ENCODE assay signal across 30 cellular contexts in the genomic region with DNA sequence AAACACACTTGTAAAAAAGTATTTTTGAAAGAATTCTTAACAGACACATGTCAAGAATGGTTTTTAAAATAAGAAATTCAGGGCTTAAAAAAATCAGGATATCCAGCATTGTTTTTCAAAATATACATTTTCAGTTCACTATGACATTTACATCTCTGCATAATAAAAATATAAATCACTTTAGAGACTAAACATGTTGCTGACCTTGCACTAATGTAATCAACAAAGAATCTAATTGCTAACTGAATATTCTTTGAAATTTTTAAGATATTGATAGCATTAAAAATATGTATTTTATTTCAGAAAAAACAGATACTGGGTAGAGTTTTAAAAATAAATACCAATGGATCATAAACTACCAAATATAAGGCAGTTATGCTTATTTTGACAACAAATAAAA. TPM values are rescaled to one million over a fixed set of nuclear protein-coding genes. Genes with fewer than 3 reads are reported as not detected.
"Had no signal": no experiment of that assay in that cellular context is flagged by ENCODE, and none has a peak within 500 bp of the region (broad histone marks: within the 10 kb centered on the region; RNA-seq: fewer than 3 reads in every experiment).

No MANE protein-coding gene starts in this region.

- H3K4me3 ChIP-seq: esophagus muscularis mucosa, gastrocnemius medialis had no signal

- H3K4me1 ChIP-seq: esophagus muscularis mucosa, foreskin keratinocyte, gastrocnemius medialis had no signal

- H3K9me3 ChIP-seq: esophagus muscularis mucosa, gastrocnemius medialis had no signal

- FAIRE-seq: bronchial epithelial cell had no signal

- H3K27me3 Mint-ChIP-seq: activated CD4-positive, alpha-beta memory T cell treated with anti-CD3 and anti-CD28 coated beads, Interleukin-2, amount 10 ng/mL, durations not matched to agents 7 days and 5 days; activated CD4-positive, alpha-beta T cell treated with anti-CD3 and anti-CD28 coated beads, Interleukin-2, amount 10 ng/mL, durations not matched to agents 7 days and 5 days; activated naive CD8-positive, alpha-beta T cell; central memory CD8-positive, alpha-beta T cell; effector memory CD8-positive, alpha-beta T cell had no signal

- H3K4me3 Mint-ChIP-seq: activated CD4-positive, alpha-beta memory T cell treated with anti-CD3 and anti-CD28 coated beads, Interleukin-2, amount 10 ng/mL, durations not matched to agents 7 days and 5 days; activated CD4-positive, alpha-beta T cell treated with anti-CD3 and anti-CD28 coated beads, Interleukin-2, amount 10 ng/mL, durations not matched to agents 7 days and 5 days; activated naive CD8-positive, alpha-beta T cell; activated T-cell treated with anti-CD3 and anti-CD28 coated beads, Interleukin-2, amount 50 U/mL, for 24 hours; activated T-cell treated with anti-CD3 and anti-CD28 coated beads, Interleukin-2, amount 50 U/mL, for 72 hours; central memory CD8-positive, alpha-beta T cell; effector memory CD8-positive, alpha-beta T cell; WTC11 had no signal

- DNase-seq: activated CD4-positive, alpha-beta memory T cell treated with anti-CD3 and anti-CD28 coated beads, Interleukin-2, amount 10 ng/mL, durations not matched to agents 7 days and 5 days; activated CD4-positive, alpha-beta T cell treated with anti-CD3 and anti-CD28 coated beads for 1 hour; activated CD4-positive, alpha-beta T cell treated with anti-CD3 and anti-CD28 coated beads for 4 hours; activated CD4-positive, alpha-beta T cell treated with anti-CD3 and anti-CD28 coated beads, Interleukin-2, amount 10 ng/mL, durations not matched to agents 7 days and 5 days; activated CD4-positive, alpha-beta T cell treated with anti-CD3 and anti-CD28 coated beads, Interleukin-2, amount 50 U/mL, for 4 hours; activated CD8-positive, alpha-beta memory T cell treated with anti-CD3 and anti-CD28 coated beads, Interleukin-2, amount 50 U/mL, for 48 hours; activated gamma-delta T cell; activated naive CD4-positive, alpha-beta T cell treated with anti-CD3 and anti-CD28 coated beads, Interleukin-2, amount 50 U/mL, for 16 hours; activated naive CD4-positive, alpha-beta T cell treated with Interleukin-2 at 50 U/mL for 16 hours; activated T-cell treated with anti-CD3 and anti-CD28 coated beads for 4 hours; activated T-cell treated with anti-CD3 and anti-CD28 coated beads, Interleukin-2, amount 50 U/mL, for 24 hours; activated T-cell treated with anti-CD3 and anti-CD28 coated beads, Interleukin-2, amount 50 U/mL, for 72 hours; amniotic stem cell; anterior cingulate cortex; brain microvascular endothelial cell; cortex of kidney; dermis blood vessel endothelial cell; effector CD4-positive, alpha-beta T cell; effector memory CD8-positive, alpha-beta T cell; erythroblast; foreskin keratinocyte; gastrocnemius medialis; glutamatergic neuron; T-helper 2 cell had no signal

- H3K9me3 Mint-ChIP-seq: activated CD4-positive, alpha-beta memory T cell treated with anti-CD3 and anti-CD28 coated beads, Interleukin-2, amount 10 ng/mL, durations not matched to agents 7 days and 5 days; activated CD4-positive, alpha-beta T cell treated with anti-CD3 and anti-CD28 coated beads, Interleukin-2, amount 10 ng/mL, durations not matched to agents 7 days and 5 days; activated T-cell treated with anti-CD3 and anti-CD28 coated beads, Interleukin-2, amount 50 U/mL, for 24 hours; activated T-cell treated with anti-CD3 and anti-CD28 coated beads, Interleukin-2, amount 50 U/mL, for 72 hours; central memory CD8-positive, alpha-beta T cell; effector memory CD8-positive, alpha-beta T cell; WTC11 had no signal

- H3K27me3 ChIP-seq: brain microvascular endothelial cell, esophagus muscularis mucosa, foreskin keratinocyte, gastrocnemius medialis had no signal

- H3K27ac Mint-ChIP-seq: activated CD4-positive, alpha-beta memory T cell treated with anti-CD3 and anti-CD28 coated beads, Interleukin-2, amount 10 ng/mL, durations not matched to agents 7 days and 5 days; activated CD4-positive, alpha-beta T cell treated with anti-CD3 and anti-CD28 coated beads, Interleukin-2, amount 10 ng/mL, durations not matched to agents 7 days and 5 days; activated naive CD8-positive, alpha-beta T cell; activated T-cell treated with anti-CD3 and anti-CD28 coated beads, Interleukin-2, amount 50 U/mL, for 24 hours; activated T-cell treated with anti-CD3 and anti-CD28 coated beads, Interleukin-2, amount 50 U/mL, for 72 hours; effector memory CD8-positive, alpha-beta T cell; WTC11 had no signal

- H3K27ac ChIP-seq: brain microvascular endothelial cell, esophagus muscularis mucosa, foreskin keratinocyte, gastrocnemius medialis had no signal

- H3K36me3 ChIP-seq: brain microvascular endothelial cell, esophagus muscularis mucosa, gastrocnemius medialis had no signal

- H3K4me1 Mint-ChIP-seq: activated CD4-positive, alpha-beta memory T cell treated with anti-CD3 and anti-CD28 coated beads, Interleukin-2, amount 10 ng/mL, durations not matched to agents 7 days and 5 days; activated CD4-positive, alpha-beta T cell treated with anti-CD3 and anti-CD28 coated beads, Interleukin-2, amount 10 ng/mL, durations not matched to agents 7 days and 5 days; central memory CD8-positive, alpha-beta T cell had no signal

- H3K36me3 Mint-ChIP-seq: activated naive CD8-positive, alpha-beta T cell had no signal

- ATAC-seq: activated T-cell treated with anti-CD3 and anti-CD28 coated beads, Interleukin-2, amount 50 U/mL, for 72 hours; effector memory CD8-positive, alpha-beta T cell; foreskin keratinocyte; gastrocnemius medialis; WTC11 had no signal

RNA-seq across cellular contexts. Expression of gene RPS6KA6, which starts 26.4 kb away (rescaled TPM):
- total RNA-seq: activated CD4-positive, alpha-beta T cell treated with anti-CD3 and anti-CD28 coated beads, Interleukin-2, amount 10 ng/mL, durations not matched to agents 7 days and 5 days; T-helper 1 cell treated with Interleukin-12 subunit alpha and Interleukin-12 subunit beta and Interleukin-4 antibody, amounts not matched to agents 30 ng/mL and 1 ng/mL, for 36 hours had no signal
